8 cellular contexts compared by ENCODE assay signal in the genomic region with DNA sequence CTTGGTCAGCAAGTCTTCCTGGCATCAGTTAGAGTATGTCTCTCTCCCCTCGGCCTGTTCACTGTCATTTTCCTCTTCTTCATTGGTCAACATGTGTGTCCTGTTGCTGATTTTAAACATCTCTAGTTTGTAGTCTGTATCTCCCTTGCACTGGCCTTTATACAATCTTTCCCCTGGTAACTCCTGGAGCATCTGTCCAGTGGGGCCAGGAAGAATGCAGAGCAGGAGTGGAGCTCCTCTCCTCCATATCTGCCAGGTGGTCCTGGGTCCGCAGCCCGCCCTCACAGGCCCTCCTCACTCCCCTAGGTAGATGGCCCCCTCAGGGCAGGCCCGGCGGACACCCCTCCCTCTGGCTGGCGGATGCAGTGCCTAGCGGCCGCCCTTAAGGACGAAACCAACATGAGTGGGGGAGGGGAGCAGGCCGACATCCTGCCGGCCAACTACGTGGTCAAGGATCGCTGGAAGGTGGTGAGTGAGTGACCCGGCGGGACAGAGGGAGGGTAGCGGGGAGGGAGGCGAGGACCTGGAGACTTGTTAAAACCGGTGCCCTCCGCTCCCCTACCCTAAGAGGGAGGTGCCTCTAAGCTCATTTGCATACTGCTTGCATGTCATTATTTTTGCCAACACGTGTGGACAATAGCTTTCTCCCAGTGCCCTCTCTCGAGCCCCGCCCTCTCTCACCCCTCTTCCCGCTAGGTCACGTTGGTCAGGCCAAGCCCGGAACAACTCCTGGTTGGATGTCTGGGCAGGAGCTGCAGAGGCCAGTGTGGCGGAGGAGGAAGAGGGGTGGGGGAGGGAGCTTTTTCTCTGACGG. TPM values are rescaled to one million over a fixed set of nuclear protein-coding genes. Genes with fewer than 3 reads are reported as not detected.
A peak's percentile ranks its signal among the peaks of the same experiment; 100 is the strongest.
DNase-seq lines count a peak whose midpoint lies in the region; ATAC-seq and TF ChIP-seq lines count a peak whose summit lies in the region.

No MANE protein-coding gene starts in this region.

- H3K27me3 Mint-ChIP-seq in activated naive CD4-positive, alpha-beta T cell treated with anti-CD3 and anti-CD28 coated beads, Interleukin-2, amount 50 U/mL, for 24 hours = peaks cover 11% of the 10 kb centered on the region

- no peaks in the 10 kb centered on the region for H3K36me3 Mint-ChIP-seq in activated naive CD4-positive, alpha-beta T cell treated with anti-CD3 and anti-CD28 coated beads, Interleukin-2, amount 50 U/mL, for 24 hours

- H3K4me3 ChIP-seq in cardiac fibroblast (replicated peaks in 1 of 2; ENCODE audit: low read depth in 2 of 2, low read length in 2 of 2) = peak overlapping the region; percentile 30 to 42

- intact Hi-C loops in left colon (cut with DNase I, micrococcal nuclease) = no loop called here

- H3K4me1 Mint-ChIP-seq in activated naive CD4-positive, alpha-beta T cell treated with anti-CD3 and anti-CD28 coated beads, Interleukin-2, amount 50 U/mL, for 24 hours = peaks cover 21% of the 10 kb centered on the region

- TF ChIP-seq CTCF in cardiac fibroblast (IDR thresholded peaks at IDR 0.05; ENCODE audit: low read depth, low read length) = no peak

- no peaks in the 10 kb centered on the region for H3K9me3 Mint-ChIP-seq in activated naive CD4-positive, alpha-beta T cell treated with anti-CD3 and anti-CD28 coated beads, Interleukin-2, amount 50 U/mL, for 24 hours

- ATAC-seq in HG02852 (IDR thresholded peaks at IDR 0.05; ENCODE audit: unreplicated experiment) = peak; percentile 23
- ATAC-seq in left colon = peak; percentile 75
- peak; percentile 17 for ATAC-seq in stimulated activated naive CD8-positive, alpha-beta T cell treated with anti-CD3 and anti-CD28 coated beads, Interleukin-15, Interleukin-2, amounts not matched to agents 100 U/mL and 50 U/mL, for 24 hours

- DNase-seq in activated naive CD4-positive, alpha-beta T cell (lab: John Stamatoyannopoulos, UW) = no peak
- DNase-seq in NCI-H748 treated with DMSO at 0.1 percent for 48 hours (lab: John Stamatoyannopoulos, UW) = peak; percentile 56
- DNase-seq in cardiac fibroblast (ENCODE audit: low read depth in 2 of 2) = no peak
- peak; percentile 65 to 79 for DNase-seq in left colon
- peak; percentile 39 for DNase-seq in stimulated activated naive CD8-positive, alpha-beta T cell treated with anti-CD3 and anti-CD28 coated beads, Interleukin-15, Interleukin-2, amounts not matched to agents 100 U/mL and 50 U/mL, for 24 hours
- DNase-seq in HK-2 (ENCODE audit: unreplicated experiment) = no peak

- no peak overlapping the region for H3K27ac Mint-ChIP-seq in activated naive CD4-positive, alpha-beta T cell treated with anti-CD3 and anti-CD28 coated beads, Interleukin-2, amount 50 U/mL, for 24 hours

- H3K4me3 Mint-ChIP-seq in activated naive CD4-positive, alpha-beta T cell treated with anti-CD3 and anti-CD28 coated beads, Interleukin-2, amount 50 U/mL, for 24 hours = peak overlapping the region; percentile 88

RNA-seq across cellular contexts. Expression of a gene that starts 3.2 kb away (rescaled TPM):
- total RNA-seq in left colon = under 1 TPM; 0.18 to 0.53 TPM

RNA-seq across cellular contexts. Expression of a gene that starts 17.2 kb away (rescaled TPM):
- 10 to 100 TPM; 65.7 to 67.3 TPM for total RNA-seq in left colon

RNA-seq across cellular contexts. Expression of a gene that starts 51.6 kb away (rescaled TPM):
- total RNA-seq in left colon = not detected

Comparison
In these comparisons a context has a peak if more than half of its experiments do, and no peak if none do; other contexts are left out.
1. DNase-seq: peak in NCI-H748 treated with DMSO at 0.1 percent for 48 hours (single experiment), left colon (2 of 2) and stimulated activated naive CD8-positive, alpha-beta T cell treated with anti-CD3 and anti-CD28 coated beads, Interleukin-15, Interleukin-2, amounts not matched to agents 100 U/mL and 50 U/mL, for 24 hours (single experiment); none in activated naive CD4-positive, alpha-beta T cell (0 of 4), cardiac fibroblast (0 of 2) and HK-2 (single experiment).
2. ATAC-seq: peak in every context shown above with its lines; median percentile 75 in left colon; 23 in HG02852; 17 in stimulated activated naive CD8-positive, alpha-beta T cell treated with anti-CD3 and anti-CD28 coated beads, Interleukin-15, Interleukin-2, amounts not matched to agents 100 U/mL and 50 U/mL, for 24 hours.